8 cellular contexts compared by ENCODE assay signal in the genomic region with DNA sequence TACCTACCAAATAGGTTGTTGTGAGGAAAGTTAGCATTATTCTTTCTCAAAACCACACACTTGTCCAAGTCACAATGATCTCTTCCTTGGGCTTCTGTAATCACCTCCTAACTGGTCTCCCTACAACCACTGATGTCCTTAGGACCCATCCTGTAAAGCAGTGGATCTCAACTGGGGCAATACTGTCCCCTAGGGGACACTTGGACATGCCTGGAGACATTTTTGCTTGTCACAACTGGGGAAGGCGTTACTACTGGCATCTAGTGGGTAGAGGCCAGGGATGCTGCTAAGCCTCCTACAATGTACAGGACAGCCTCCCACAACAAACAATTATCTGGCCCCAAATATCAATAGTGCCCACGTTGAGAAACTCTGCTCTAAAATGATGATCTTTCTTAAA.
DNase-seq lines count a peak whose midpoint lies in the region; ATAC-seq and TF ChIP-seq lines count a peak whose summit lies in the region.

No MANE protein-coding gene starts in this region.

- H3K9me3 ChIP-seq in gastrocnemius medialis: no peaks in the 10 kb centered on the region

- TF ChIP-seq CTCF in HL-60 (IDR thresholded peaks at IDR 0.05; ENCODE audit: insufficient read depth, low read length) (peak; percentile 37), gastrocnemius medialis (IDR thresholded peaks at IDR 0.05 in 4 of 5, conservative IDR thresholded peaks at IDR 0.05 in 1 of 5) (peak; percentile 16 to 61 (median 43))

- no peaks in the 10 kb centered on the region for H3K4me1 ChIP-seq in gastrocnemius medialis

- H3K27ac ChIP-seq in HL-60 (replicated peaks) (no peak overlapping the region), gastrocnemius medialis (no peak overlapping the region)

- TF ChIP-seq POLR2A in gastrocnemius medialis (IDR thresholded peaks at IDR 0.05): no peak

- intact Hi-C loops in Right ventricle myocardium superior (cut with DNase I) (no loop called here), gastrocnemius medialis (cut with DNase I; ENCODE audit: low total_unique reads) (loop anchor here (10.0 kb wide), 1 partner anchor 118 kb away; a partner anchor contains a TSS)

- DNase-seq in stimulated activated CD4-positive, alpha-beta T cell treated with anti-CD3 and anti-CD28 coated beads, Interleukin-12 subunit alpha, Interleukin-12 subunit beta, amount 100 ng/mL, for 48 hours (ENCODE audit: low read depth in 2 of 3, low spot score in 1 of 3): peak; percentile 0 to 3 (median 0)
- no peak for DNase-seq in stimulated activated CD4-positive, alpha-beta T cell treated with anti-CD3 and anti-CD28 coated beads, Interleukin-4, amount 100 ng/mL, for 24 hours
- DNase-seq in HL-60 (ENCODE audit: low read depth in 1 of 2, low spot score in 1 of 2) (peak; percentile 27 to 72), UCSD-AML1 (lab: John Stamatoyannopoulos, UW; ENCODE audit: unreplicated experiment) (peak; percentile 28), Right ventricle myocardium superior (no peak), gastrocnemius medialis (peak; percentile 4 to 18), NCI-H2227 (lab: John Stamatoyannopoulos, UW; ENCODE audit: unreplicated experiment) (no peak)

- in situ Hi-C loops in gastrocnemius medialis (cut with MboI; ENCODE audit: low sequenced_read_pairs in 4 of 4): no loop called here

- H3K27me3 ChIP-seq in HL-60 (ENCODE audit: insufficient read depth, poor library complexity, severe bottlenecking) (no peaks in the 10 kb centered on the region), gastrocnemius medialis (no peaks in the 10 kb centered on the region)

- H3K4me3 ChIP-seq in HL-60 (replicated peaks; ENCODE audit: insufficient read depth, low read length): no peak overlapping the region
- no peak overlapping the region for H3K4me3 ChIP-seq in gastrocnemius medialis

- H3K36me3 ChIP-seq in gastrocnemius medialis: no peaks in the 10 kb centered on the region

- ATAC-seq in Right ventricle myocardium superior (ENCODE audit: poor library complexity): peak; percentile 77
- peak in 1 of 2 donors; percentile 76 for ATAC-seq in gastrocnemius medialis
- no peak for ATAC-seq in HG03135 (IDR thresholded peaks at IDR 0.05; ENCODE audit: unreplicated experiment)

Comparison
In these comparisons a context has a peak if more than half of its experiments do, and no peak if none do; other contexts are left out.
1. DNase-seq: peak in stimulated activated CD4-positive, alpha-beta T cell treated with anti-CD3 and anti-CD28 coated beads, Interleukin-12 subunit alpha, Interleukin-12 subunit beta, amount 100 ng/mL, for 48 hours (3 of 3), HL-60 (2 of 2), UCSD-AML1 (single experiment) and gastrocnemius medialis (2 of 2); none in stimulated activated CD4-positive, alpha-beta T cell treated with anti-CD3 and anti-CD28 coated beads, Interleukin-4, amount 100 ng/mL, for 24 hours (single experiment), Right ventricle myocardium superior (single experiment) and NCI-H2227 (single experiment).